ENCODE assay signal across 27 cellular contexts in the genomic region with DNA sequence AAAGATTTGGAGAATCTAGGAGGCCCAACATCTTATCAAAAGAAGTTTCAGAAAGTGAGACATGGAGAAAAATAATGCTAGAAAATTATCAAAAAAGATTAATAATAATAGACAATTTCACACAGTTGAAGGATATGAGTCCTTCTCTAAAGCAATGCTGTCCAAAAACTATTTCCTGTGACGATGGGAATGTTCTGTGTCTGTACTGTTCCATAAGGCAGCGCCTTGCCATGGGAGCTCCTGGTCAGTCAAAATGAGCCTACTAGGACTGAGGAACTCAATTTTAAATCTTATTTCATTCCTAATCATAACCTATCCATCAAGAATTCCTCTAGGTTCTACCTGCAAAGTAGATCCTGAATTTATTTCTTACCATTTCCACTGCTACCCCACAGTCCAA. TPM values are rescaled to one million over a fixed set of nuclear protein-coding genes. Genes with fewer than 3 reads are reported as not detected.
"Had no signal": no experiment of that assay in that cellular context is flagged by ENCODE, and none has a peak within 500 bp of the region (broad histone marks: within the 10 kb centered on the region; RNA-seq: fewer than 3 reads in every experiment).

No MANE protein-coding gene starts in this region.

- H3K9me3 ChIP-seq: SJSA1 had no signal

- H3K27me3 Mint-ChIP-seq: activated naive CD8-positive, alpha-beta T cell; brain had no signal

- ATAC-seq: activated CD4-positive, CD25-positive, alpha-beta regulatory T cell treated with anti-CD3 and anti-CD28 coated beads, Interleukin-2, amount 50 U/mL, for 24 hours; activated CD8-positive, alpha-beta T cell treated with anti-CD3 and anti-CD28 coated beads, Interleukin-2, amount 10 ng/mL, durations not matched to agents 7 days and 5 days; PC-3; SK-N-SH treated with all-trans-retinoic acid at 6 μM for 48 hours had no signal

- H3K27ac ChIP-seq: cardiac muscle cell, SJSA1 had no signal

- H3K4me3 Mint-ChIP-seq: activated CD8-positive, alpha-beta T cell treated with anti-CD3 and anti-CD28 coated beads, Interleukin-2, amount 10 ng/mL, durations not matched to agents 7 days and 5 days; activated naive CD8-positive, alpha-beta T cell; brain had no signal

- H3K27ac Mint-ChIP-seq: activated CD8-positive, alpha-beta T cell treated with anti-CD3 and anti-CD28 coated beads, Interleukin-2, amount 10 ng/mL, durations not matched to agents 7 days and 5 days; activated naive CD8-positive, alpha-beta T cell had no signal

- DNase-seq: activated CD4-positive, alpha-beta T cell treated with anti-CD3 and anti-CD28 coated beads for 4 hours; activated CD4-positive, alpha-beta T cell treated with anti-CD3 and anti-CD28 coated beads, Interleukin-2, amount 50 U/mL, for 4 hours; activated CD8-positive, alpha-beta memory T cell treated with anti-CD3 and anti-CD28 coated beads, Interleukin-2, amount 50 U/mL, for 48 hours; activated CD8-positive, alpha-beta T cell treated with anti-CD3 and anti-CD28 coated beads, Interleukin-2, amount 10 ng/mL, durations not matched to agents 7 days and 5 days; activated effector memory CD4-positive, alpha-beta T cell treated with Interleukin-2 at 50 U/mL for 16 hours; activated naive CD4-positive, alpha-beta T cell treated with Interleukin-2 at 50 U/mL for 16 hours; activated T-cell treated with anti-CD3 and anti-CD28 coated beads, Interleukin-2, amount 50 U/mL, for 1 hour; amygdala; Karpas-422; NCI-H1105 treated with DMSO at 0.1 percent for 48 hours; NCI-H1436 treated with DMSO at 0.1 percent for 48 hours; NCI-H187; NCI-H2081; NCI-H510A treated with DMSO at 0.1 percent for 48 hours; NCI-H69; NK-92 treated with Interleukin-12 subunit alpha and Interleukin-12 subunit beta, amount 100 ng/mL, for 24 hours; PC-3; SHP77; SW 1271 had no signal

- H3K27me3 ChIP-seq: cardiac muscle cell, SJSA1 had no signal

- H3K4me3 ChIP-seq: cardiac muscle cell, SJSA1 had no signal

RNA-seq across cellular contexts. Expression of gene CACNG1, which starts 49.0 kb away (rescaled TPM):
- total RNA-seq: activated CD8-positive, alpha-beta T cell treated with anti-CD3 and anti-CD28 coated beads, Interleukin-2, amount 10 ng/mL, durations not matched to agents 7 days and 5 days; astrocyte; cardiac muscle cell; PC-3; T-helper 1 cell treated with Interleukin-12 subunit alpha and Interleukin-12 subunit beta and Interleukin-4 antibody, amounts not matched to agents 30 ng/mL and 1 ng/mL, for 36 hours had no signal
- polyA plus RNA-seq: cardiac muscle cell had no signal
